8 cellular contexts compared by ENCODE assay signal in the genomic region with DNA sequence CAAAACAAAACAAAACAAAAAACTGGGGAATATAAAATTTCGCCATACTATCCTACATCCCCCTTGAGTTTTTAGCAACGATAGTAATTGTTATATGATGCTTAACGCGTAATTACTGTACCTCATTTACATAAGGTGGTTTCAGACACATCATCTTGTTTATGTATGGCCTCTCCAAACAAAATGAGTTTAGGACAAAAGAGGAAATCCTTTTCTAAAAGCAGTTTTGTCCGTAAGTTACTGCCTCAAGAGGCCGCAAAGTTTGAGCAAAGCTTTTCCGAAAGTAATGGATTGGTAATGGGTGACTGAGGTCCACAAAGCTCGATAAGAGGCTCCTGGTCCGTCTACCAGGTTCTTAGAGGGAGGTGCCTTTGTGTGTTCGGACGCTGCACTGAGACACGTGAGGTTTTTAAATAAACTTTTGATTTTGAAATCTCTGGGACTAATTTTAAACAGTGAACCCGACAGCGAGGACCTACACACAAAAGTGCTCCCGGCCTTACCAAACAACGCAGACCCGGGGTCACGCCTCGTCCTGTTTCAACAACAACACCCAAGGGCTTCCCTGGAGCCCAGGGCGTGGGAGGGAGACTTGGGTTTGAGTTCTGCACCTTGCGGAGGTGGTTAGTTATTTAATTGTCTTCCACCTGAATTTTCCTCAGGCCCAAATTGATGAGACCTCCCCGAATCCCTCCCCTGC. TPM values are rescaled to one million over a fixed set of nuclear protein-coding genes. Genes with fewer than 3 reads are reported as not detected.
DNase-seq lines count a peak whose midpoint lies in the region; ATAC-seq, FAIRE-seq and TF ChIP-seq lines count a peak whose summit lies in the region.

No MANE protein-coding gene starts in this region.

- DNase-seq in Caco-2 (no peak), astrocyte of the cerebellum (ENCODE audit: low read depth) (no peak), HepG2 (ENCODE audit: low spot score) (no peak), superior temporal gyrus (ENCODE audit: extremely low spot score) (peak; percentile 40), HK-2 (ENCODE audit: unreplicated experiment) (no peak)
- DNase-seq in stimulated activated CD4-positive, alpha-beta T cell treated with anti-CD3 and anti-CD28 coated beads, Interleukin-15, amount 100 ng/mL, for 24 hours = no peak

- TF ChIP-seq CTCF in Caco-2 (IDR thresholded peaks at IDR 0.05; ENCODE audit: insufficient read depth in 1 of 2, low read depth in 1 of 2, low read length in 1 of 2, severe bottlenecking in 1 of 2, unreplicated experiment in 1 of 2) (no peak), astrocyte of the cerebellum (IDR thresholded peaks at IDR 0.05; ENCODE audit: low read depth, low read length, missing control alignments) (no peak), HepG2 (CRISPR knock-in tag; IDR thresholded peaks at IDR 0.05) (no peak)

- FAIRE-seq in HepG2 (lab: Jason Lieb, UNC) = no peak

- no peaks in the 10 kb centered on the region for H3K9me3 ChIP-seq in Caco-2
- no peaks in the 10 kb centered on the region for H3K9me3 ChIP-seq in HepG2 (ENCODE audit: low read length)

- in situ Hi-C loops in astrocyte of the cerebellum (cut with HindIII; ENCODE audit: low sequenced_read_pairs) = loop anchor here (5.0 kb wide), 1 partner anchor 92 kb away; no protein-coding TSS in a partner anchor
- in situ Hi-C loops in HepG2 (cut with HindIII; ENCODE audit: extremely low pct_ligation_motif_present, low pct_unique_long_range_greater_than_20kb) = no loop called here

- no peaks in the 10 kb centered on the region for H3K27me3 ChIP-seq in Caco-2 (replicated peaks; ENCODE audit: control insufficient read depth, insufficient read depth, low read length)
- H3K27me3 ChIP-seq in HepG2 (ENCODE audit: control insufficient read depth in 1 of 2, insufficient read depth in 2 of 2, low read length in 2 of 2) = no peaks in the 10 kb centered on the region

- no peaks in the 10 kb centered on the region for H3K27me3 Mint-ChIP-seq in Caco-2 (ENCODE audit: insufficient read depth, unreplicated experiment)

- peaks cover 12% of the 10 kb centered on the region for H3K36me3 Mint-ChIP-seq in Caco-2 (ENCODE audit: insufficient read depth, unreplicated experiment)

- TF ChIP-seq EP300 in HepG2 (IDR thresholded peaks at IDR 0.05; ENCODE audit: low read depth in 2 of 2, low read length in 2 of 2) (peak in 1 of 2 experiments; percentile 40; a peak in 1 of 4 replicates), HepG2 (CRISPR knock-in tag; IDR thresholded peaks at IDR 0.05; ENCODE audit: borderline replicate concordance) (no peak)

- H3K9me3 Mint-ChIP-seq in Caco-2 (ENCODE audit: unreplicated experiment) = no peaks in the 10 kb centered on the region

- ATAC-seq in HG03432 (IDR thresholded peaks at IDR 0.05; ENCODE audit: unreplicated experiment) = peak; percentile 2
- peak; percentile 38 for ATAC-seq in HepG2
- no peak for ATAC-seq in GM18519 (IDR thresholded peaks at IDR 0.05; ENCODE audit: low FRiP score, unreplicated experiment)

- intact Hi-C loops in Caco-2 (cut with micrococcal nuclease; ENCODE audit: unreplicated experiment) = loop anchor here (5.0 kb wide), 1 partner anchor 317 kb away; no protein-coding TSS in a partner anchor
- intact Hi-C loops in HepG2 (cut with micrococcal nuclease; ENCODE audit: unreplicated experiment) = no loop called here

- POLR2A ChIA-PET in Caco-2 (lab: Charles Lee) (interaction anchor here (0.6 to 1.0 kb wide), 7 partner anchors 10 to 589 kb away, joined by 3 to 7 read pairs (median 3); partner anchors contain the start of gene MAP2K5), HepG2 (lab: Yijun Ruan, JAX) (interaction anchor here (1.0 to 2.8 kb wide), 7 partner anchors 9 to 122 kb away, joined by 3 to 31 read pairs (median 4); partner anchors contain the start of gene MAP2K5)

- H3K4me2 ChIP-seq in HepG2 (ENCODE audit: low read depth, low read length) = peak overlapping the region; percentile 93

- H3K9ac ChIP-seq in HepG2 (ENCODE audit: insufficient read depth, low read depth, low read length) = peak overlapping the region; percentile 73

- H3K4me1 ChIP-seq in Caco-2 (peaks cover 9% of the 10 kb centered on the region; the same call in 1 of the 2 replicates), HepG2 (ENCODE audit: insufficient read depth, low read length) (peaks cover 35% of the 10 kb centered on the region)

- peaks cover 11% of the 10 kb centered on the region for H3K4me1 Mint-ChIP-seq in Caco-2 (ENCODE audit: low read depth, unreplicated experiment)

- H3K4me3 ChIP-seq in Caco-2 (ENCODE audit: low read depth, low read length) (peak overlapping the region; percentile 75), astrocyte of the cerebellum (ENCODE audit: low read depth, low read length) (peak overlapping the region; percentile 77), HepG2 (replicated peaks in 1 of 3; ENCODE audit: insufficient read depth in 1 of 3, low read depth in 2 of 3, low read length in 3 of 3) (peak overlapping the region; percentile 50 to 89 (median 83))

- TF ChIP-seq POLR2A in HepG2 (IDR thresholded peaks at IDR 0.05; ENCODE audit: insufficient read depth in 1 of 2, low read depth in 2 of 2, low read length in 2 of 2) = no peak; a peak in 2 of 4 replicates

- WGBS in HepG2 (ENCODE audit: low lambda C conversion rate) = 10% methylated on average over 19 of the region's 22 CpGs

- peak overlapping the region; percentile 97 for H3K27ac Mint-ChIP-seq in Caco-2 (ENCODE audit: unreplicated experiment)

- TSS peak; percentile 84 for BruUV-seq in Caco-2 (replicated peaks; lab: Mats Ljungman, UMichigan)
- TSS peak; percentile 88 for BruUV-seq in HepG2 (replicated peaks; lab: Mats Ljungman, UMichigan)

- peaks cover 34% of the 10 kb centered on the region for H3K79me2 ChIP-seq in HepG2 (ENCODE audit: insufficient read depth, low read length)

- peak overlapping the region; percentile 92 for H3K4me3 Mint-ChIP-seq in Caco-2 (ENCODE audit: unreplicated experiment)

- H4K20me1 ChIP-seq in HepG2 (ENCODE audit: insufficient read depth, low read length) = no peaks in the 10 kb centered on the region; the same call in 1 of the 2 replicates

- CTCF ChIA-PET in Caco-2 (lab: Charles Lee) (interaction anchor here (1.0 kb wide), 1 partner anchor 62 kb away, joined by 5 read pairs; no protein-coding TSS in a partner anchor), HepG2 (lab: Yijun Ruan, JAX; ENCODE audit: low intra/inter-chr PET ratio, low total read pairs) (no interaction called here)

- H3K27ac ChIP-seq in HepG2 (ENCODE audit: extremely low read length, insufficient read depth, low read length) = peak overlapping the region; percentile 80

- no peak for TF ChIP-seq RAD21 in HepG2 (CRISPR knock-in tag; IDR thresholded peaks at IDR 0.05)

- H3K36me3 ChIP-seq in Caco-2 (ENCODE audit: control insufficient read depth, insufficient read depth, low read length) (no peaks in the 10 kb centered on the region), HepG2 (replicated peaks in 1 of 2; ENCODE audit: control insufficient read depth in 1 of 2, insufficient read depth in 2 of 2, low read length in 2 of 2) (no peaks in the 10 kb centered on the region)

- H2AFZ ChIP-seq in HepG2 (ENCODE audit: low read length) = peak overlapping the region; percentile 11

RNA-seq across cellular contexts. Expression of gene C15orf61, which starts 0.5 kb away (rescaled TPM):
- total RNA-seq in Caco-2 (2022) = 6.0 and 10.5 TPM in 2 replicates
- 3.3 and 6.6 TPM in 2 replicates for total RNA-seq in HepG2 (2016; rRNA removed; fragmentation: Illumina TruSeq; extraction: Trizol)
- total RNA-seq in HepG2 (2016; cell fraction: cytosol; rRNA removed; fragmentation: Illumina TruSeq; extraction: Trizol; ENCODE audit: low read depth) = 9.3 and 10.8 TPM in 2 replicates
- total RNA-seq in HepG2 (2016; cell fraction: insoluble cytoplasmic fraction; rRNA removed; fragmentation: Illumina TruSeq; extraction: Trizol) = 5.7 and 8.0 TPM in 2 replicates
- total RNA-seq in HepG2 (2016; cell fraction: membrane; rRNA removed; fragmentation: Illumina TruSeq; extraction: Trizol) = 11.0 and 12.6 TPM in 2 replicates
- total RNA-seq in HepG2 (2016; cell fraction: nucleus; rRNA removed; fragmentation: Illumina TruSeq; extraction: Trizol) = 7.4 and 9.6 TPM in 2 replicates
- polyA plus RNA-seq in HepG2 (2011; rRNA removed) = 2.1 and 2.2 TPM in 2 replicates
- 2.0 and 3.5 TPM in 2 replicates for polyA plus RNA-seq in HepG2 (2011; cell fraction: cytosol; rRNA removed)
- polyA plus RNA-seq in HepG2 (2011; cell fraction: nucleus; rRNA removed) = 2.5 and 4.0 TPM in 2 replicates
- 3.3 and 7.5 TPM in 2 replicates for polyA plus RNA-seq in HepG2 (2012)
- 16.3 and 18.5 TPM in 2 replicates for polyA plus RNA-seq in HepG2 (2016; cell fraction: cytosol; fragmentation: Illumina TruSeq; extraction: Trizol; ENCODE audit: low read depth)
- polyA plus RNA-seq in HepG2 (2016; cell fraction: insoluble cytoplasmic fraction; fragmentation: Illumina TruSeq; extraction: Trizol; ENCODE audit: low read depth) = 4.1 and 6.7 TPM in 2 replicates
- 12.1 and 12.7 TPM in 2 replicates for polyA plus RNA-seq in HepG2 (2016; cell fraction: membrane; fragmentation: Illumina TruSeq; extraction: Trizol; ENCODE audit: low read depth)
- polyA plus RNA-seq in HepG2 (2016; cell fraction: nucleus; fragmentation: Illumina TruSeq; extraction: Trizol; ENCODE audit: insufficient read depth, low read depth) = 8.7 and 10.8 TPM in 2 replicates
- polyA minus RNA-seq in HepG2 (2011; rRNA and poly(A)+ RNA removed; ENCODE audit: low replicate concordance) = 2.5 and 4.0 TPM in 2 replicates
- 1.6 and 2.4 TPM in 2 replicates for polyA minus RNA-seq in HepG2 (2011; cell fraction: cytosol; rRNA and poly(A)+ RNA removed)
- 10.1 and 14.8 TPM in 2 replicates for polyA minus RNA-seq in HepG2 (2011; cell fraction: nucleus; rRNA and poly(A)+ RNA removed)

RNA-seq across cellular contexts. Expression of gene MAP2K5, which starts 22.1 kb away (rescaled TPM):
- total RNA-seq in Caco-2 (2022) (12.2 and 14.0 TPM in 2 replicates), HepG2 (2016; rRNA removed; fragmentation: Illumina TruSeq; extraction: Trizol) (4.3 and 6.3 TPM in 2 replicates)
- 8.3 and 9.2 TPM in 2 replicates for total RNA-seq in HepG2 (2016; cell fraction: cytosol; rRNA removed; fragmentation: Illumina TruSeq; extraction: Trizol; ENCODE audit: low read depth)
- 3.3 and 5.6 TPM in 2 replicates for total RNA-seq in HepG2 (2016; cell fraction: insoluble cytoplasmic fraction; rRNA removed; fragmentation: Illumina TruSeq; extraction: Trizol)
- 5.7 and 7.1 TPM in 2 replicates for total RNA-seq in HepG2 (2016; cell fraction: membrane; rRNA removed; fragmentation: Illumina TruSeq; extraction: Trizol)
- 7.3 and 10.3 TPM in 2 replicates for total RNA-seq in HepG2 (2016; cell fraction: nucleus; rRNA removed; fragmentation: Illumina TruSeq; extraction: Trizol)
- polyA plus RNA-seq in HepG2 (2011; rRNA removed) = 3.2 and 4.0 TPM in 2 replicates
- 2.4 and 2.5 TPM in 2 replicates for polyA plus RNA-seq in HepG2 (2011; cell fraction: cytosol; rRNA removed)
- polyA plus RNA-seq in HepG2 (2011; cell fraction: nucleus; rRNA removed) = 8.1 and 8.7 TPM in 2 replicates
- 12.6 and 13.6 TPM in 2 replicates for polyA plus RNA-seq in HepG2 (2012)
- 3.4 and 3.9 TPM in 2 replicates for polyA plus RNA-seq in HepG2 (2016; cell fraction: cytosol; fragmentation: Illumina TruSeq; extraction: Trizol; ENCODE audit: low read depth)
- polyA plus RNA-seq in HepG2 (2016; cell fraction: insoluble cytoplasmic fraction; fragmentation: Illumina TruSeq; extraction: Trizol; ENCODE audit: low read depth) = 10.6 and 10.7 TPM in 2 replicates
- polyA plus RNA-seq in HepG2 (2016; cell fraction: membrane; fragmentation: Illumina TruSeq; extraction: Trizol; ENCODE audit: low read depth) = 7.3 TPM in 2 replicates
- 9.9 and 12.6 TPM in 2 replicates for polyA plus RNA-seq in HepG2 (2016; cell fraction: nucleus; fragmentation: Illumina TruSeq; extraction: Trizol; ENCODE audit: insufficient read depth, low read depth)
- 7.5 and 17.7 TPM in 2 replicates for polyA minus RNA-seq in HepG2 (2011; rRNA and poly(A)+ RNA removed; ENCODE audit: low replicate concordance)
- 4.9 and 7.3 TPM in 2 replicates for polyA minus RNA-seq in HepG2 (2011; cell fraction: cytosol; rRNA and poly(A)+ RNA removed)
- 24.7 and 28.5 TPM in 2 replicates for polyA minus RNA-seq in HepG2 (2011; cell fraction: nucleus; rRNA and poly(A)+ RNA removed)
